29 cellular contexts compared by ENCODE assay signal in the genomic region with DNA sequence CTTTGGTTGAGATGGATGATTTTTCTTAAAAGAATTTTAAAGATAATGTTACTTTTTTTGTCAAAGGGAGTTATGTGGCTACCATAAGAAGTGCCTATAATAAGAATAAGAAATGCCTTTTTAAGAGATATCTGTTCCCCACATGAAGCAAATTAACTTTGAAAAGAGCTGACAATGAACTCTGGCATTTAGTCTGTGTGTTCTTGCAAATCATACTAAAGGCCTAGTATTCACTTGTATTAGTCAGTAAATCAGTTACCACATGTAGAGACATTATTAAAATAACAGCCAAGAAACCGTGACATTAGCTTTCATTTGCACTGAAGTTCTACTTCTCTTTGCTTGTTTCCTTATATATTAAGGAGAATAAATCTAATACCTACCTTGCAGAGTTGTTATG.
"Had no signal": no experiment of that assay in that cellular context is flagged by ENCODE, and none has a peak within 500 bp of the region (broad histone marks: within the 10 kb centered on the region; RNA-seq: fewer than 3 reads in every experiment).

No MANE protein-coding gene starts in this region.

- DNase-seq: activated CD4-positive, alpha-beta T cell treated with anti-CD3 and anti-CD28 coated beads for 36 hours; activated CD4-positive, CD25-positive, alpha-beta regulatory T cell; activated CD8-positive, alpha-beta memory T cell treated with anti-CD3 and anti-CD28 coated beads, Interleukin-2, amount 10 ng/mL, durations not matched to agents 7 days and 5 days; activated CD8-positive, alpha-beta T cell treated with anti-CD3 and anti-CD28 coated beads, Interleukin-2, amount 10 ng/mL, durations not matched to agents 7 days and 5 days; activated naive CD4-positive, alpha-beta T cell; activated T-cell treated with anti-CD3 and anti-CD28 coated beads, Interleukin-2, amount 50 U/mL, for 48 hours; anterior cingulate cortex; dorsolateral prefrontal cortex; effector memory CD4-positive, alpha-beta T cell; foreskin melanocyte; heart right ventricle; islet precursor cell; left cardiac atrium; left ventricle myocardium superior; nephron progenitor cell; ovary; sigmoid colon; stimulated activated CD4-positive, alpha-beta T cell treated with anti-CD3 and anti-CD28 coated beads, Interleukin-15, amount 100 ng/mL, for 24 hours; stimulated activated CD4-positive, alpha-beta T cell treated with anti-CD3 and anti-CD28 coated beads, Interleukin-2, amount 100 ng/mL, for 24 hours; stimulated activated naive B cell treated with anti-CD40 and anti-IgM and Interleukin-4, amounts not matched to agents 10 μg/mL and 1 μg/mL and 100 μg/mL, for 72 hours; stomach; T-cell; thyroid gland; upper lobe of left lung had no signal

- H3K27me3 ChIP-seq: cardiac muscle cell, dorsolateral prefrontal cortex, heart right ventricle, neutrophil, ovary, sigmoid colon, stomach, thyroid gland, upper lobe of left lung had no signal

- H3K4me3 ChIP-seq: cardiac muscle cell, coronary artery, dorsolateral prefrontal cortex, heart right ventricle, ovary, prostate gland, sigmoid colon, smooth muscle cell, stomach, thyroid gland, upper lobe of left lung had no signal

- H3K4me1 ChIP-seq: heart right ventricle, prostate gland, sigmoid colon, stomach, thyroid gland, upper lobe of left lung had no signal

- H3K4me2 ChIP-seq: smooth muscle cell had no signal

- H3K9me3 ChIP-seq: heart right ventricle, neutrophil, ovary, prostate gland, sigmoid colon, stomach, thyroid gland, upper lobe of left lung had no signal

- H3K27ac ChIP-seq: cardiac muscle cell, coronary artery, dorsolateral prefrontal cortex, heart right ventricle, neutrophil, ovary, prostate gland, sigmoid colon, stomach, thyroid gland, upper lobe of left lung had no signal

- H3K36me3 ChIP-seq: cardiac muscle cell, neutrophil, ovary, prostate gland, sigmoid colon, thyroid gland, upper lobe of left lung had no signal
